Comparison of ENCODE assay signal across 1 cellular context in the genomic region with DNA sequence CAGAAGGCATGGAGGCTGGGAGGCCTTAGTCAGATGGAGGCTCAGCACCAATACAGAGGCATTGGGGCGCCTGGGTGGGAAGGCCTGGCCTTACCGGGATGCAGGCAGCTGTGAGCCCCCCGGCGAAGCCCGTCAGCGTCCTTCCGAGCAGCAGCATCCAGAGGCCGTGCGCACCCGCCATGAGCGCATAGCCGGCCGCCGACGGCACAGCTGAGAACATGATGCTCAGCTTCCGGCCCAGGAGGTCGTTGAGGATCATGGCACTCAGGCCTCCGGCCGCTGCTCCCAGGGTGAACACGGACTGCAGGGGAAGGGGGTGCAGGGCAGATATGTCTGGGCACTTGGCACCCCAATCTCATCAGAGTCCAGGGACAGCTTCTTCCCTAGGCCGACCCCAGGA.
A peak's percentile ranks its signal among the peaks of the same experiment; 100 is the strongest.
TF ChIP-seq lines count a peak whose summit lies in the region.

No MANE protein-coding gene starts in this region.

TF ChIP-seq in HepG2, 621 proteins besides CTCF, POLR2A, EP300 and RAD21:
- no peak for TF ChIP-seq ZSCAN25 (CRISPR knock-in tag; IDR thresholded peaks at IDR 0.05)
- TF ChIP-seq, protein P1, sequence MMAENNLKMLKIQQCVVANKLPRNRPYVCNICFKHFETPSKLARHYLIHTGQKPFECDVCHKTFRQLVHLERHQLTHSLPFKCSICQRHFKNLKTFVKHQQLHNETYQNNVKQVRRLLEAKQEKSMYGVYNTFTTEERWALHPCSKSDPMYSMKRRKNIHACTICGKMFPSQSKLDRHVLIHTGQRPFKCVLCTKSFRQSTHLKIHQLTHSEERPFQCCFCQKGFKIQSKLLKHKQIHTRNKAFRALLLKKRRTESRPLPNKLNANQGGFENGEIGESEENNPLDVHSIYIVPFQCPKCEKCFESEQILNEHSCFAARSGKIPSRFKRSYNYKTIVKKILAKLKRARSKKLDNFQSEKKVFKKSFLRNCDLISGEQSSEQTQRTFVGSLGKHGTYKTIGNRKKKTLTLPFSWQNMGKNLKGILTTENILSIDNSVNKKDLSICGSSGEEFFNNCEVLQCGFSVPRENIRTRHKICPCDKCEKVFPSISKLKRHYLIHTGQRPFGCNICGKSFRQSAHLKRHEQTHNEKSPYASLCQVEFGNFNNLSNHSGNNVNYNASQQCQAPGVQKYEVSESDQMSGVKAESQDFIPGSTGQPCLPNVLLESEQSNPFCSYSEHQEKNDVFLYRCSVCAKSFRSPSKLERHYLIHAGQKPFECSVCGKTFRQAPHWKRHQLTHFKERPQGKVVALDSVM (CRISPR knock-in tag; IDR thresholded peaks at IDR 0.05): 0 out of 2 replicates have a peak, but pooled peaks have one; percentile 15
- TF ChIP-seq, protein P2, sequence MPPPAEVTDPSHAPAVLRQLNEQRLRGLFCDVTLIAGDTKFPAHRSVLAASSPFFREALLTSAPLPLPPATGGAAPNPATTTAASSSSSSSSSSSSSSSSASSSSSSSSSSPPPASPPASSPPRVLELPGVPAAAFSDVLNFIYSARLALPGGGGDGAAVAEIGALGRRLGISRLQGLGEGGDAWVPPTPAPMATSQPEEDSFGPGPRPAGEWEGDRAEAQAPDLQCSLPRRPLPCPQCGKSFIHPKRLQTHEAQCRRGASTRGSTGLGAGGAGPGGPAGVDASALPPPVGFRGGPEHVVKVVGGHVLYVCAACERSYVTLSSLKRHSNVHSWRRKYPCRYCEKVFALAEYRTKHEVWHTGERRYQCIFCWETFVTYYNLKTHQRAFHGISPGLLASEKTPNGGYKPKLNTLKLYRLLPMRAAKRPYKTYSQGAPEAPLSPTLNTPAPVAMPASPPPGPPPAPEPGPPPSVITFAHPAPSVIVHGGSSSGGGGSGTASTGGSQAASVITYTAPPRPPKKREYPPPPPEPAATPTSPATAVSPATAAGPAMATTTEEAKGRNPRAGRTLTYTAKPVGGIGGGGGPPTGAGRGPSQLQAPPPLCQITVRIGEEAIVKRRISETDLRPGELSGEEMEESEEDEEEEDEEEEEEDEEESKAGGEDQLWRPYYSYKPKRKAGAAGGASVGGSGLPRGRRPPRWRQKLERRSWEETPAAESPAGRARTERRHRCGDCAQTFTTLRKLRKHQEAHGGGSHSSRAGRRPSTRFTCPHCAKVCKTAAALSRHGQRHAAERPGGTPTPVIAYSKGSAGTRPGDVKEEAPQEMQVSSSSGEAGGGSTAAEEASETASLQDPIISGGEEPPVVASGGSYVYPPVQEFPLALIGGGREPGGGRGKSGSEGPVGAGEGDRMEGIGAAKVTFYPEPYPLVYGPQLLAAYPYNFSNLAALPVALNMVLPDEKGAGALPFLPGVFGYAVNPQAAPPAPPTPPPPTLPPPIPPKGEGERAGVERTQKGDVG (CRISPR knock-in tag; IDR thresholded peaks at IDR 0.05; ENCODE audit: borderline replicate concordance): no peak
